Comparison of ENCODE assay signal across 1 cellular context in the genomic region with DNA sequence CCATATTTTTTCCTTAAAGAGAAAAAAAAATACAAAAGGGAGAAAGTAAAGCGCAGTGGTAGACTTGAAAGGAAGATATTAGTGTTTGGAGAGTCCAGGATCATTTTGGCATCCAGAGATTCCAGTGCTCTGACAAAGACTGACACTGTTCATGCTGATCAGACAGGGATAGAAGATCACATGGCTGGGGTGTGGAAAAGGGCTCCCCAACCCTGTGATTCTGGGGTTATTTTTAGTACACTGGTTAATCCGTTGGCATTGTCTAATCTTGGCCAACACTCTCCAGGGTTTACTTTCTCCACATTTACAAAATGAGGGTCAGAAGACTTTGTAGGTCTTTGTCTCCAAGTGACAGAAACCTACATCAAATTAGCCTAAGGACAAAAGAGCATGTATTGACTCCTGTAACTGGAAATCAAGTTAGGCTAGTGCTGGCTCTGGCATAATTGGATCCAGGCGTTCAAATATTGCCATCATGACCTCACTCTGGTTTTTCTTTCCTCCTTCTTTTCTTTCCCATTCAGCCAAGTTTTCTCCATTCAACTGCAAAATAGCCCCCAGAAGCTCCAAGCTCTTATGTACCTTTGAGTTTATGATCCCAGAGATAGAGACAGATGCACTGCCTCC.
TF ChIP-seq lines count a peak whose summit lies in the region.

No MANE protein-coding gene starts in this region.

TF ChIP-seq in GM23338, 12 proteins besides CTCF, POLR2A, EP300 and RAD21 (continued from another document):
- TF ChIP-seq, protein P1, sequence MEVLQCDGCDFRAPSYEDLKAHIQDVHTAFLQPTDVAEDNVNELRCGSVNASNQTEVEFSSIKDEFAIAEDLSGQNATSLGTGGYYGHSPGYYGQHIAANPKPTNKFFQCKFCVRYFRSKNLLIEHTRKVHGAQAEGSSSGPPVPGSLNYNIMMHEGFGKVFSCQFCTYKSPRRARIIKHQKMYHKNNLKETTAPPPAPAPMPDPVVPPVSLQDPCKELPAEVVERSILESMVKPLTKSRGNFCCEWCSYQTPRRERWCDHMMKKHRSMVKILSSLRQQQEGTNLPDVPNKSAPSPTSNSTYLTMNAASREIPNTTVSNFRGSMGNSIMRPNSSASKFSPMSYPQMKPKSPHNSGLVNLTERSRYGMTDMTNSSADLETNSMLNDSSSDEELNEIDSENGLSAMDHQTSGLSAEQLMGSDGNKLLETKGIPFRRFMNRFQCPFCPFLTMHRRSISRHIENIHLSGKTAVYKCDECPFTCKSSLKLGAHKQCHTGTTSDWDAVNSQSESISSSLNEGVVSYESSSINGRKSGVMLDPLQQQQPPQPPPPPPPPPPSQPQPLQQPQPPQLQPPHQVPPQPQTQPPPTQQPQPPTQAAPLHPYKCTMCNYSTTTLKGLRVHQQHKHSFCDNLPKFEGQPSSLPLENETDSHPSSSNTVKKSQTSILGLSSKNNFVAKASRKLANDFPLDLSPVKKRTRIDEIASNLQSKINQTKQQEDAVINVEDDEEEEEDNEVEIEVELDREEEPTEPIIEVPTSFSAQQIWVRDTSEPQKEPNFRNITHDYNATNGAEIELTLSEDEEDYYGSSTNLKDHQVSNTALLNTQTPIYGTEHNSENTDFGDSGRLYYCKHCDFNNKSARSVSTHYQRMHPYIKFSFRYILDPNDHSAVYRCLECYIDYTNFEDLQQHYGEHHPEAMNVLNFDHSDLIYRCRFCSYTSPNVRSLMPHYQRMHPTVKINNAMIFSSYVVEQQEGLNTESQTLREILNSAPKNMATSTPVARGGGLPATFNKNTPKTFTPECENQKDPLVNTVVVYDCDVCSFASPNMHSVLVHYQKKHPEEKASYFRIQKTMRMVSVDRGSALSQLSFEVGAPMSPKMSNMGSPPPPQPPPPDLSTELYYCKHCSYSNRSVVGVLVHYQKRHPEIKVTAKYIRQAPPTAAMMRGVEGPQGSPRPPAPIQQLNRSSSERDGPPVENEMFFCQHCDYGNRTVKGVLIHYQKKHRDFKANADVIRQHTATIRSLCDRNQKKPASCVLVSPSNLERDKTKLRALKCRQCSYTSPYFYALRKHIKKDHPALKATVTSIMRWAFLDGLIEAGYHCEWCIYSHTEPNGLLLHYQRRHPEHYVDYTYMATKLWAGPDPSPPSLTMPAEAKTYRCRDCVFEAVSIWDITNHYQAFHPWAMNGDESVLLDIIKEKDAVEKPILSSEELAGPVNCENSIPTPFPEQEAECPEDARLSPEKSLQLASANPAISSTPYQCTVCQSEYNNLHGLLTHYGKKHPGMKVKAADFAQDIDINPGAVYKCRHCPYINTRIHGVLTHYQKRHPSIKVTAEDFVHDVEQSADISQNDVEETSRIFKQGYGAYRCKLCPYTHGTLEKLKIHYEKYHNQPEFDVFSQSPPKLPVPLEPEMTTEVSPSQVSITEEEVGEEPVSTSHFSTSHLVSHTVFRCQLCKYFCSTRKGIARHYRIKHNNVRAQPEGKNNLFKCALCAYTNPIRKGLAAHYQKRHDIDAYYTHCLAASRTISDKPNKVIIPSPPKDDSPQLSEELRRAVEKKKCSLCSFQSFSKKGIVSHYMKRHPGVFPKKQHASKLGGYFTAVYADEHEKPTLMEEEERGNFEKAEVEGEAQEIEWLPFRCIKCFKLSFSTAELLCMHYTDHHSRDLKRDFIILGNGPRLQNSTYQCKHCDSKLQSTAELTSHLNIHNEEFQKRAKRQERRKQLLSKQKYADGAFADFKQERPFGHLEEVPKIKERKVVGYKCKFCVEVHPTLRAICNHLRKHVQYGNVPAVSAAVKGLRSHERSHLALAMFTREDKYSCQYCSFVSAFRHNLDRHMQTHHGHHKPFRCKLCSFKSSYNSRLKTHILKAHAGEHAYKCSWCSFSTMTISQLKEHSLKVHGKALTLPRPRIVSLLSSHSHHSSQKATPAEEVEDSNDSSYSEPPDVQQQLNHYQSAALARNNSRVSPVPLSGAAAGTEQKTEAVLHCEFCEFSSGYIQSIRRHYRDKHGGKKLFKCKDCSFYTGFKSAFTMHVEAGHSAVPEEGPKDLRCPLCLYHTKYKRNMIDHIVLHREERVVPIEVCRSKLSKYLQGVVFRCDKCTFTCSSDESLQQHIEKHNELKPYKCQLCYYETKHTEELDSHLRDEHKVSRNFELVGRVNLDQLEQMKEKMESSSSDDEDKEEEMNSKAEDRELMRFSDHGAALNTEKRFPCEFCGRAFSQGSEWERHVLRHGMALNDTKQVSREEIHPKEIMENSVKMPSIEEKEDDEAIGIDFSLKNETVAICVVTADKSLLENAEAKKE (CRISPR knock-in tag; IDR thresholded peaks at IDR 0.05) = no peak
- TF ChIP-seq ZNF331 (CRISPR knock-in tag; IDR thresholded peaks at IDR 0.05; ENCODE audit: low read depth) = no peak
TF ChIP-seq in GM23338: peak in this region for 0.
